In genomic region chr17:71438631-71439146, GRCh38 we compare ENCODE assay signal across 10 cellular contexts.
DNase-seq lines count a peak whose midpoint lies in the region; ATAC-seq and TF ChIP-seq lines count a peak whose summit lies in the region.
"Had no signal": no experiment of that assay in that cellular context is flagged by ENCODE, and none has a peak within 500 bp of the region (broad histone marks: within the 10 kb centered on the region; RNA-seq: fewer than 3 reads in every experiment).

No MANE protein-coding gene starts in this region.

- TF ChIP-seq CTCF in A673 (conservative IDR thresholded peaks at IDR 0.05; ENCODE audit: low read depth, low read length) (no peak), fibroblast of villous mesenchyme (IDR thresholded peaks at IDR 0.05; ENCODE audit: insufficient read depth, low read depth, low read length) (no peak), gastrocnemius medialis (IDR thresholded peaks at IDR 0.05 in 4 of 5, conservative IDR thresholded peaks at IDR 0.05 in 1 of 5) (no peak)

- H3K27ac ChIP-seq in A673 (ENCODE audit: low read depth, low read length, poor library complexity, severe bottlenecking) (no peak overlapping the region), gastrocnemius medialis (no peak overlapping the region)

- no TSS peak for BruUV-seq in A673 (replicated peaks; lab: Mats Ljungman, UMichigan)

- H3K4me3 ChIP-seq in A673 (ENCODE audit: low read depth, low read length, poor library complexity, severe bottlenecking) (no peak overlapping the region), fibroblast of villous mesenchyme (ENCODE audit: low read depth, low read length) (no peak overlapping the region), gastrocnemius medialis (no peak overlapping the region)

- H3K4me1 ChIP-seq in A673 (ENCODE audit: insufficient read depth, low read length, poor library complexity, severe bottlenecking): no peaks in the 10 kb centered on the region
- H3K4me1 ChIP-seq in gastrocnemius medialis: no peaks in the 10 kb centered on the region

- H3K9me3 ChIP-seq in A673 (ENCODE audit: low read depth, low read length, poor library complexity, severe bottlenecking) (no peaks in the 10 kb centered on the region), gastrocnemius medialis (no peaks in the 10 kb centered on the region)

- ATAC-seq in GM18517 (IDR thresholded peaks at IDR 0.05; ENCODE audit: unreplicated experiment): no peak
- no peak for ATAC-seq in gastrocnemius medialis

- DNase-seq in A673 (ENCODE audit: low spot score) (peak; percentile 3), HPDE6-E6E7 (ENCODE audit: extremely low spot score) (peak; percentile 82), NCI-H748 treated with DMSO at 0.1 percent for 48 hours (lab: John Stamatoyannopoulos, UW) (peak; percentile 92), fibroblast of villous mesenchyme (ENCODE audit: low read depth) (peak; percentile 93), gastrocnemius medialis (no peak), GF-D8 (lab: John Stamatoyannopoulos, UW) (no peak), middle frontal gyrus (ENCODE audit: extremely low spot score, low spot score) (no peak)
- DNase-seq: CD4-positive, CD25-positive, alpha-beta regulatory T cell; SHP77 treated with DMSO at 0.1 percent for 48 hours had no signal

- POLR2A ChIA-PET in A673 (lab: Charles Lee; ENCODE audit: low non-redundant PET): no interaction called here

- H3K27me3 ChIP-seq in A673 (replicated peaks; ENCODE audit: insufficient read depth, low read depth, low read length, poor library complexity) (no peaks in the 10 kb centered on the region), gastrocnemius medialis (no peaks in the 10 kb centered on the region)

- no peaks in the 10 kb centered on the region for H3K36me3 ChIP-seq in A673 (ENCODE audit: insufficient read depth, low read length, poor library complexity, severe bottlenecking)
- H3K36me3 ChIP-seq in gastrocnemius medialis: no peaks in the 10 kb centered on the region

- intact Hi-C loops in A673 (cut with micrococcal nuclease; ENCODE audit: unreplicated experiment) (no loop called here), gastrocnemius medialis (cut with DNase I; ENCODE audit: low total_unique reads) (no loop called here)

- in situ Hi-C loops in gastrocnemius medialis (cut with MboI; ENCODE audit: low sequenced_read_pairs in 4 of 4): loop anchor here in 1 of 4 donors (25.0 kb wide), 1 partner anchor 326 kb away; no protein-coding TSS in a partner anchor

- TF ChIP-seq POLR2A in gastrocnemius medialis (IDR thresholded peaks at IDR 0.05): no peak

- CTCF ChIA-PET in A673 (lab: Charles Lee): no interaction called here

Comparison
In these comparisons a context has a peak if more than half of its experiments do, and no peak if none do; other contexts are left out.
1. DNase-seq: peak in A673 (single experiment), HPDE6-E6E7 (single experiment), NCI-H748 treated with DMSO at 0.1 percent for 48 hours (single experiment) and fibroblast of villous mesenchyme (single experiment); none in gastrocnemius medialis (0 of 2), GF-D8 (single experiment) and middle frontal gyrus (single experiment).